ENCODE assay signal across 22 cellular contexts in genomic region chr2:233934524-233934923, GRCh38. TPM values are rescaled to one million over a fixed set of nuclear protein-coding genes. Genes with fewer than 3 reads are reported as not detected.
"Had no signal": no experiment of that assay in that cellular context is flagged by ENCODE, and none has a peak within 500 bp of the region (broad histone marks: within the 10 kb centered on the region; RNA-seq: fewer than 3 reads in every experiment).

No MANE protein-coding gene starts in this region.

- H3K4me1 ChIP-seq: left ventricle myocardium inferior, neural progenitor cell, pancreas had no signal

- H3K9me3 ChIP-seq: left ventricle myocardium inferior, pancreas, stomach, thoracic aorta, transverse colon had no signal

- ATAC-seq: left cardiac atrium, pancreas, right cardiac atrium had no signal

- H3K27me3 ChIP-seq: neural progenitor cell had no signal

- DNase-seq: dorsolateral prefrontal cortex; effector CD8-positive, alpha-beta T cell; foreskin melanocyte; kidney; left cardiac atrium; left ventricle myocardium inferior; mesenchymal stem cell; midbrain; nucleus accumbens; pancreas; right cardiac atrium; small intestine; stimulated activated CD4-positive, alpha-beta T cell treated with anti-CD3 and anti-CD28 coated beads, Interleukin-12 subunit alpha, Interleukin-12 subunit beta, amount 100 ng/mL, for 4 hours; stimulated activated naive CD4-positive, alpha-beta T cell; stomach; substantia nigra; transverse colon had no signal

- H3K4me3 ChIP-seq: dorsolateral prefrontal cortex, hepatocyte, left ventricle myocardium inferior, lung, neural progenitor cell, pancreas, stomach, thoracic aorta, transverse colon had no signal

- H3K9ac ChIP-seq: neural progenitor cell had no signal

- H3K36me3 ChIP-seq: left ventricle myocardium inferior, neural progenitor cell, pancreas, stomach, thoracic aorta, transverse colon had no signal

RNA-seq across cellular contexts. Expression of gene TRPM8, which starts 17.4 kb away (rescaled TPM):
- polyA plus RNA-seq: esophagus, right cardiac atrium, small intestine, stomach had no signal
